10 cellular contexts compared by ENCODE assay signal in the genomic region with DNA sequence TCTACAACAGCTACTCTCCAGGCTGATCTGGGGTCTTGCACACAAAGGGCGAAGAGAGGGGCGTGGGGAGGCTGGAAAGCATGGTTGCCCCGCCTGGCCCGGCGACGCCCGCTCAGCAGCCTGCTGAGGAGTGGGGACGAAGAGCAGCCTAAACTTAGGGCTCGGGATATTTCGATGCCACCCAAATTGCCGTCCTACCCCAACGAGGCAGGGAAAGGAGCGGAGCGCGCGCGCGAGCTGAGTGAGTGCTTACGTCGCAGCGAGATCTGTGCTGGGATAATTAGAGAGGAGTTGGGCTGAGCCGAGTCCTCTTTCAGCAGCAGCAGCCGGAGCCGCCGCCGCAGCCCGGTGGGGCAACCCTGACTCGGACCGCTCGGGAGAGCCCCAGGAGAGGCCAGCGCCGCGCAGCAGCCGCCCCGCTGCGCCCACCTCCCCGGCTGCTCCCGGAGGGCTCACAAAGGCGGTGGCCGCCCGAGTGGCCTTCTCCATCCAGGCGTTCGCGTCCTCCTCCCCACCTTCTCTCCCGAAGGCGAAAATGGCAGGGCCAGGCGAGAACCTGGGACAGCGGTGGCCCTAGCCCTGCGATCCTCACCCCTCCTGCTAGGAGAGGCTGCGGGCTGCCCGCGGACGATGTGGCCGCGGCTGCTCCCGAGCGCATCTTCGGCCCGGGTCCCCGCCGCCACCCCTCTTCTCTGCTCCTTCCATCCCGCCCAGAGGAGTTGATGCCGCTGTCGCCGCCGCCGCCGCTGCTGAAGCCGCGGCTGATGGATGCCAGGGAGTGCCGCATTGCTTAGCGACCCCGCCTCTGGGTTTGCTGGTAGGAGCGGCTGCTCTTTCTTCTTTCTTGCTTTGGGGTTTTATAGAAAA. TPM values are rescaled to one million over a fixed set of nuclear protein-coding genes. Genes with fewer than 3 reads are reported as not detected.
A peak's percentile ranks its signal among the peaks of the same experiment; 100 is the strongest.
DNase-seq lines count a peak whose midpoint lies in the region; ATAC-seq and TF ChIP-seq lines count a peak whose summit lies in the region.
"Had no signal": no experiment of that assay in that cellular context is flagged by ENCODE, and none has a peak within 500 bp of the region (broad histone marks: within the 10 kb centered on the region; RNA-seq: fewer than 3 reads in every experiment).

A gene with protein sequence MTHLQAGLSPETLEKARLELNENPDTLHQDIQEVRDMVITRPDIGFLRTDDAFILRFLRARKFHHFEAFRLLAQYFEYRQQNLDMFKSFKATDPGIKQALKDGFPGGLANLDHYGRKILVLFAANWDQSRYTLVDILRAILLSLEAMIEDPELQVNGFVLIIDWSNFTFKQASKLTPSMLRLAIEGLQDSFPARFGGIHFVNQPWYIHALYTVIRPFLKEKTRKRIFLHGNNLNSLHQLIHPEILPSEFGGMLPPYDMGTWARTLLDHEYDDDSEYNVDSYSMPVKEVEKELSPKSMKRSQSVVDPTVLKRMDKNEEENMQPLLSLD (plus strand): TSS at position 306 of the 867 bp plus-strand sequence. CDS start 1,543 bp downstream, outside the sequence.

- H3K4me1 Mint-ChIP-seq in Caco-2 (ENCODE audit: low read depth, unreplicated experiment), result no peaks in the 10 kb centered on the region

- peak; percentile 21 for DNase-seq in AG08395 (ENCODE audit: low spot score)
- peak; percentile 35 for DNase-seq in NCI-H2029 (lab: John Stamatoyannopoulos, UW)
- no peak for DNase-seq in Caco-2
- DNase-seq in stimulated activated naive CD4-positive, alpha-beta T cell treated with Interleukin-2 at 50 U/mL for 16 hours (lab: John Stamatoyannopoulos, UW), result no peak
- no peak for DNase-seq in GM13977 (ENCODE audit: low spot score)

- no TSS peak for BruUV-seq in Caco-2 (replicated peaks; lab: Mats Ljungman, UMichigan)

- H3K36me3 Mint-ChIP-seq in Caco-2 (ENCODE audit: insufficient read depth, unreplicated experiment), result no peaks in the 10 kb centered on the region

- no peak for ATAC-seq in HG02884 (IDR thresholded peaks at IDR 0.05; ENCODE audit: unreplicated experiment)

- CTCF ChIA-PET in Caco-2 (lab: Charles Lee), result no interaction called here

- H3K36me3 ChIP-seq in muscle layer of duodenum (ENCODE audit: control insufficient read depth in 1 of 2, insufficient read depth in 2 of 2, low read length in 2 of 2) (no peaks in the 10 kb centered on the region), Caco-2 (ENCODE audit: control insufficient read depth, insufficient read depth, low read length) (no peaks in the 10 kb centered on the region)

- intact Hi-C loops in Caco-2 (cut with micrococcal nuclease; ENCODE audit: unreplicated experiment), result no loop called here

- POLR2A ChIA-PET in Caco-2 (lab: Charles Lee), result no interaction called here

- H3K4me1 ChIP-seq in muscle layer of duodenum (ENCODE audit: control insufficient read depth in 1 of 2, insufficient read depth in 2 of 2, low read length in 2 of 2) (peaks cover 0 to 14% of the 10 kb centered on the region in 2 donors), Caco-2 (no peaks in the 10 kb centered on the region)

- H3K27ac ChIP-seq in cingulate gyrus (ENCODE audit: low read depth, low read length) (peak within 1 kb of the TSS; percentile 60), muscle layer of duodenum (ENCODE audit: low read length) (no peak within 1 kb of the TSS)

- H3K9me3 Mint-ChIP-seq in Caco-2 (ENCODE audit: unreplicated experiment), result no peaks in the 10 kb centered on the region
- H3K9me3 Mint-ChIP-seq: T-helper 1 cell treated with Interleukin-12 subunit alpha and Interleukin-12 subunit beta and Interleukin-4 antibody, amounts not matched to agents 30 μg/mL and 1 μg/mL, for 36 hours had no signal

- TF ChIP-seq CTCF in Caco-2 (IDR thresholded peaks at IDR 0.05; ENCODE audit: insufficient read depth in 1 of 2, low read depth in 1 of 2, low read length in 1 of 2, severe bottlenecking in 1 of 2, unreplicated experiment in 1 of 2) (no peak), GM13977 (IDR thresholded peaks at IDR 0.05; ENCODE audit: extremely low read depth, insufficient read depth, missing control alignments) (no peak)

- H3K27me3 Mint-ChIP-seq in Caco-2 (ENCODE audit: insufficient read depth, unreplicated experiment), result peaks cover 8% of the 10 kb centered on the region

- H3K4me3 Mint-ChIP-seq in Caco-2 (ENCODE audit: unreplicated experiment), result no peak within 1 kb of the TSS
- H3K4me3 Mint-ChIP-seq: T-helper 1 cell treated with Interleukin-12 subunit alpha and Interleukin-12 subunit beta and Interleukin-4 antibody, amounts not matched to agents 30 μg/mL and 1 μg/mL, for 36 hours had no signal

- peaks cover 9% of the 10 kb centered on the region for H3K27me3 ChIP-seq in muscle layer of duodenum (ENCODE audit: low read depth, low read length)
- H3K27me3 ChIP-seq in Caco-2 (replicated peaks; ENCODE audit: control insufficient read depth, insufficient read depth, low read length), result no peaks in the 10 kb centered on the region

- no peaks in the 10 kb centered on the region for H3K9me3 ChIP-seq in muscle layer of duodenum (ENCODE audit: control insufficient read depth in 1 of 2, low read length in 2 of 2)
- no peaks in the 10 kb centered on the region; the same call in 1 of the 2 replicates for H3K9me3 ChIP-seq in Caco-2

- in situ Hi-C loops in GM13977 (cut with MboI; ENCODE audit: low pct_unique_long_range_greater_than_20kb, low sequenced_read_pairs, unreplicated experiment), result no loop called here

- H3K4me3 ChIP-seq in muscle layer of duodenum (ENCODE audit: low read depth in 1 of 2, low read length in 2 of 2), result peak within 1 kb of the TSS; percentile 18 to 65
- H3K4me3 ChIP-seq in Caco-2 (ENCODE audit: low read depth, low read length), result no peak within 1 kb of the TSS

- no peak within 1 kb of the TSS for H3K27ac Mint-ChIP-seq in Caco-2 (ENCODE audit: unreplicated experiment)
- H3K27ac Mint-ChIP-seq: T-helper 1 cell treated with Interleukin-12 subunit alpha and Interleukin-12 subunit beta and Interleukin-4 antibody, amounts not matched to agents 30 μg/mL and 1 μg/mL, for 36 hours had no signal

RNA-seq across cellular contexts. Expression of the gene that starts here (rescaled TPM):
- not detected in 2 replicates for total RNA-seq in Caco-2 (2022)
- total RNA-seq: renal cortical epithelial cell had no signal

Comparison
In these comparisons a context has a peak if more than half of its experiments do, and no peak if none do; other contexts are left out.
1. DNase-seq: peak in AG08395 (single experiment) and NCI-H2029 (single experiment); none in Caco-2 (0 of 2), stimulated activated naive CD4-positive, alpha-beta T cell treated with Interleukin-2 at 50 U/mL for 16 hours (single experiment) and GM13977 (single experiment).